In genomic region chr16:12099451-12100123, GRCh38 we compare ENCODE assay signal across 17 cellular contexts.
"Had no signal": no experiment of that assay in that cellular context is flagged by ENCODE, and none has a peak within 500 bp of the region (broad histone marks: within the 10 kb centered on the region; RNA-seq: fewer than 3 reads in every experiment).

No MANE protein-coding gene starts in this region.

- H3K36me3 Mint-ChIP-seq: mesothelial cell of epicardium, WTC11 had no signal

- H3K27me3 Mint-ChIP-seq: activated CD4-positive, alpha-beta T cell treated with anti-CD3 and anti-CD28 coated beads for 36 hours; activated naive CD8-positive, alpha-beta T cell had no signal

- H3K27me3 ChIP-seq: dorsolateral prefrontal cortex, transverse colon had no signal

- DNase-seq: activated CD4-positive, alpha-beta T cell treated with anti-CD3 and anti-CD28 coated beads for 36 hours; activated CD4-positive, alpha-beta T cell treated with anti-CD3 and anti-CD28 coated beads, Interleukin-2, amount 50 U/mL, for 48 hours; activated T-cell treated with anti-CD3 and anti-CD28 coated beads for 4 hours; central memory CD4-positive, alpha-beta T cell; foreskin fibroblast; hypothalamus; islet precursor cell; stimulated activated naive CD8-positive, alpha-beta T cell treated with anti-CD3 and anti-CD28 coated beads, Interleukin-15, Interleukin-2, amounts not matched to agents 100 U/mL and 50 U/mL, for 24 hours; substantia nigra; transverse colon had no signal

- H3K27ac Mint-ChIP-seq: activated CD4-positive, alpha-beta T cell treated with anti-CD3 and anti-CD28 coated beads for 36 hours; activated naive CD8-positive, alpha-beta T cell; mesothelial cell of epicardium; WTC11 had no signal

- H3K4me3 Mint-ChIP-seq: activated CD4-positive, alpha-beta T cell treated with anti-CD3 and anti-CD28 coated beads for 36 hours; activated naive CD8-positive, alpha-beta T cell; mesothelial cell of epicardium; T-helper 2 cell treated with Interferon-gamma antibody and Interleukin-4, amounts not matched to agents 5 μg/mL and 100 μg/mL, for 36 hours; WTC11 had no signal

- H3K27ac ChIP-seq: dorsolateral prefrontal cortex, transverse colon had no signal

- H3K9me3 Mint-ChIP-seq: T-helper 2 cell treated with Interferon-gamma antibody and Interleukin-4, amounts not matched to agents 5 μg/mL and 100 μg/mL, for 36 hours had no signal

- H3K9me3 ChIP-seq: transverse colon had no signal

- H3K36me3 ChIP-seq: transverse colon had no signal

- H3K4me3 ChIP-seq: dorsolateral prefrontal cortex, lung, transverse colon had no signal

- ATAC-seq: activated CD4-positive, alpha-beta T cell treated with anti-CD3 and anti-CD28 coated beads for 36 hours; left lobe of liver; stimulated activated naive CD8-positive, alpha-beta T cell treated with anti-CD3 and anti-CD28 coated beads, Interleukin-15, Interleukin-2, amounts not matched to agents 100 U/mL and 50 U/mL, for 24 hours; WTC11 had no signal
